22 cellular contexts compared by ENCODE assay signal in the genomic region with DNA sequence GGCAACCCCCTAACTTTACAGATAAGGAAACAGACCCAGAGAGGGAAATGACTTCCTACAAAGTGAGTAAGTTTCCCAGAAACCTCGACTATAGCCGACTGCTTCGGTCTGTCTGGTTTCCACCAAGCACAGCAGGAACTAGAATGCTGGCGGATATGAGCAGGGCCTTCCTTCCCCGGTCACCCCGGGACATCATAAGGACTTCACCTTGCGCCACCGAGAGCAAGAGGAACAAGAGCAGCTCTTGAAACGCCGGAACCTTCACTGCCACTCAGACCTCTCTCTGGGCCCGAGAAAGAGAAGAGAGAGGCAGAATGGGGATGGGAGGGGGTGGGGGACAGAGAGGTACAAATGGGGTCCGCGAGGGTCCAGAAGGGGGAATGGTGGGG. TPM values are rescaled to one million over a fixed set of nuclear protein-coding genes. Genes with fewer than 3 reads are reported as not detected.
A peak's percentile ranks its signal among the peaks of the same experiment; 100 is the strongest.
DNase-seq lines count a peak whose midpoint lies in the region; ATAC-seq and TF ChIP-seq lines count a peak whose summit lies in the region.
"Had no signal": no experiment of that assay in that cellular context is flagged by ENCODE, and none has a peak within 500 bp of the region (broad histone marks: within the 10 kb centered on the region; RNA-seq: fewer than 3 reads in every experiment).

No MANE protein-coding gene starts in this region.

- peaks cover 0 to 1% of the 10 kb centered on the region in 2 donors for H3K4me1 ChIP-seq in neuronal stem cell (ENCODE audit: control insufficient read depth in 2 of 2, insufficient read depth in 1 of 2, low read depth in 1 of 2, low read length in 2 of 2)

- no peak overlapping the region for H3K27ac ChIP-seq in neuronal stem cell (replicated peaks; ENCODE audit: low read length)
- H3K27ac ChIP-seq: 22Rv1, C4-2B, KMS-11 had no signal

- DNase-seq in DMS53 (lab: John Stamatoyannopoulos, UW) = peak; percentile 38
- DNase-seq in DMS53 treated with DMSO at 0.1 percent for 48 hours (lab: John Stamatoyannopoulos, UW; ENCODE audit: unreplicated experiment) = no peak
- no peak for DNase-seq in activated naive CD8-positive, alpha-beta T cell treated with anti-CD3 and anti-CD28 coated beads for 36 hours
- no peak for DNase-seq in activated naive CD8-positive, alpha-beta T cell treated with anti-CD3 and anti-CD28 coated beads, Interleukin-2, amount 50 U/mL, for 24 hours
- DNase-seq in neuronal stem cell (ENCODE audit: low spot score) = no peak
- no peak for DNase-seq in CD14-positive monocyte (ENCODE audit: low spot score)
- no peak for DNase-seq in SW 1271 (lab: John Stamatoyannopoulos, UW)
- DNase-seq: DMS153, EL, GDM1, NCI-H1048, NCI-H1694, NCI-H2029 treated with DMSO at 0.1 percent for 48 hours, NCI-H446 treated with DMSO at 0.1 percent for 48 hours, SK-N-SH had no signal

- no peak overlapping the region for H2AFZ ChIP-seq in neuronal stem cell (ENCODE audit: low read length)

- H2BK5ac ChIP-seq in neuronal stem cell (ENCODE audit: low read length) = peak overlapping the region; percentile 48

- peak overlapping the region; percentile 62 for H3K27ac Mint-ChIP-seq in activated naive CD8-positive, alpha-beta T cell treated with anti-CD3 and anti-CD28 coated beads for 36 hours
- no peak overlapping the region for H3K27ac Mint-ChIP-seq in activated naive CD8-positive, alpha-beta T cell treated with anti-CD3 and anti-CD28 coated beads, Interleukin-2, amount 50 U/mL, for 24 hours
- peak overlapping the region in 2 of 7 donors; percentile 10 to 54 for H3K27ac Mint-ChIP-seq in CD14-positive monocyte
- H3K27ac Mint-ChIP-seq: B cell, IgD-negative memory B cell had no signal

- ATAC-seq in activated naive CD8-positive, alpha-beta T cell treated with anti-CD3 and anti-CD28 coated beads, Interleukin-2, amount 50 U/mL, for 24 hours = no peak
- ATAC-seq in GM21360 (IDR thresholded peaks at IDR 0.05; ENCODE audit: unreplicated experiment) = no peak
- ATAC-seq: GM12878 had no signal

- no peak overlapping the region for H3K9ac ChIP-seq in neuronal stem cell (ENCODE audit: low read depth, low read length, poor library complexity)
- H3K9ac ChIP-seq: KMS-11, SK-N-SH had no signal

- no peak overlapping the region for H2BK15ac ChIP-seq in neuronal stem cell (ENCODE audit: low read length)

- no peak overlapping the region for H3K4me3 Mint-ChIP-seq in activated naive CD8-positive, alpha-beta T cell treated with anti-CD3 and anti-CD28 coated beads for 36 hours
- no peak overlapping the region for H3K4me3 Mint-ChIP-seq in activated naive CD8-positive, alpha-beta T cell treated with anti-CD3 and anti-CD28 coated beads, Interleukin-2, amount 50 U/mL, for 24 hours
- H3K4me3 Mint-ChIP-seq in CD14-positive monocyte = no peak overlapping the region
- H3K4me3 Mint-ChIP-seq: B cell had no signal

- H3K23ac ChIP-seq in neuronal stem cell (ENCODE audit: low read depth, low read length, poor library complexity) = no peak overlapping the region

- no peak overlapping the region for H3K18ac ChIP-seq in neuronal stem cell (ENCODE audit: low read length)

- peaks cover 34 to 66% of the 10 kb centered on the region in 2 donors for H3K36me3 ChIP-seq in neuronal stem cell (replicated peaks in 1 of 2; ENCODE audit: control insufficient read depth in 2 of 2, insufficient read depth in 2 of 2, low read length in 2 of 2)

- intact Hi-C loops in CD14-positive monocyte (cut with micrococcal nuclease) = no loop called here

- H3K4me3 ChIP-seq in neuronal stem cell (ENCODE audit: low read length in 2 of 2) = no peak overlapping the region
- H3K4me3 ChIP-seq: GM12878 had no signal

- no peak overlapping the region for H2AK5ac ChIP-seq in neuronal stem cell (ENCODE audit: low read depth, low read length)

- no peaks in the 10 kb centered on the region for H3K9me3 Mint-ChIP-seq in activated naive CD8-positive, alpha-beta T cell treated with anti-CD3 and anti-CD28 coated beads for 36 hours
- no peaks in the 10 kb centered on the region for H3K9me3 Mint-ChIP-seq in activated naive CD8-positive, alpha-beta T cell treated with anti-CD3 and anti-CD28 coated beads, Interleukin-2, amount 50 U/mL, for 24 hours
- no peaks in the 10 kb centered on the region for H3K9me3 Mint-ChIP-seq in CD14-positive monocyte
- H3K9me3 Mint-ChIP-seq: IgD-negative memory B cell had no signal

- H3K36me3 Mint-ChIP-seq in activated naive CD8-positive, alpha-beta T cell treated with anti-CD3 and anti-CD28 coated beads for 36 hours = peaks cover 13% of the 10 kb centered on the region
- peaks cover 29% of the 10 kb centered on the region for H3K36me3 Mint-ChIP-seq in activated naive CD8-positive, alpha-beta T cell treated with anti-CD3 and anti-CD28 coated beads, Interleukin-2, amount 50 U/mL, for 24 hours (ENCODE audit: low read depth)
- H3K36me3 Mint-ChIP-seq in CD14-positive monocyte = peaks cover 77 to 93% of the 10 kb centered on the region in 2 donors
- H3K36me3 Mint-ChIP-seq: IgD-negative memory B cell had no signal

- peaks cover 5% of the 10 kb centered on the region for H3K4me1 Mint-ChIP-seq in activated naive CD8-positive, alpha-beta T cell treated with anti-CD3 and anti-CD28 coated beads for 36 hours
- H3K4me1 Mint-ChIP-seq in activated naive CD8-positive, alpha-beta T cell treated with anti-CD3 and anti-CD28 coated beads, Interleukin-2, amount 50 U/mL, for 24 hours = peaks cover 4% of the 10 kb centered on the region
- no peaks in the 10 kb centered on the region for H3K4me1 Mint-ChIP-seq in CD14-positive monocyte
- H3K4me1 Mint-ChIP-seq: B cell, IgD-negative memory B cell had no signal

- WGBS in neuronal stem cell (ENCODE audit: extremely low coverage in 2 of 2, insufficient read length in 2 of 2, insufficient replicate concordance in 1 of 2), 2 donors = no CpG with 5 or more reads among the region's 13 CpGs

- no peaks in the 10 kb centered on the region for H3K27me3 ChIP-seq in neuronal stem cell (ENCODE audit: control insufficient read depth in 3 of 3, insufficient read depth in 3 of 3, low read depth in 1 of 3, low read length in 3 of 3)

- no peak for TF ChIP-seq CTCF in CD14-positive monocyte (IDR thresholded peaks at IDR 0.05)

- H3K4me2 ChIP-seq in neuronal stem cell (ENCODE audit: insufficient read depth, low read length, poor library complexity, severe bottlenecking) = no peak overlapping the region
- H3K4me2 ChIP-seq: KMS-11, SK-N-SH had no signal

- H3K14ac ChIP-seq in neuronal stem cell (ENCODE audit: low read length) = no peak overlapping the region

- H2BK12ac ChIP-seq in neuronal stem cell (ENCODE audit: low read length) = no peak overlapping the region

- no peak overlapping the region for H4K8ac ChIP-seq in neuronal stem cell (ENCODE audit: low read depth, low read length)

- H2BK120ac ChIP-seq in neuronal stem cell (ENCODE audit: low read depth, low read length) = no peak overlapping the region

- peaks cover 1% of the 10 kb centered on the region for H3K79me1 ChIP-seq in neuronal stem cell (ENCODE audit: low read depth, low read length)

- H4K91ac ChIP-seq in neuronal stem cell (ENCODE audit: low read depth, low read length, poor library complexity) = no peak overlapping the region

- no peaks in the 10 kb centered on the region for H3K9me3 ChIP-seq in neuronal stem cell (replicated peaks in 1 of 2; ENCODE audit: control insufficient read depth in 2 of 2, insufficient read depth in 1 of 2, low read depth in 1 of 2, low read length in 2 of 2)
- H3K9me3 ChIP-seq: SK-N-SH had no signal

- H3K27me3 Mint-ChIP-seq in activated naive CD8-positive, alpha-beta T cell treated with anti-CD3 and anti-CD28 coated beads for 36 hours = no peaks in the 10 kb centered on the region
- H3K27me3 Mint-ChIP-seq in activated naive CD8-positive, alpha-beta T cell treated with anti-CD3 and anti-CD28 coated beads, Interleukin-2, amount 50 U/mL, for 24 hours = no peaks in the 10 kb centered on the region
- peaks cover 0 to 1% (median 0%) of the 10 kb centered on the region in 3 donors for H3K27me3 Mint-ChIP-seq in CD14-positive monocyte (ENCODE audit: low read depth in 3 of 3)
- H3K27me3 Mint-ChIP-seq: B cell, IgD-negative memory B cell had no signal

- H3K4ac ChIP-seq in neuronal stem cell (ENCODE audit: low read length) = no peak overlapping the region

RNA-seq across cellular contexts. Expression of a gene that starts 29.4 kb away (rescaled TPM):
- total RNA-seq in activated naive CD8-positive, alpha-beta T cell treated with anti-CD3 and anti-CD28 coated beads for 36 hours = 10 to 100 TPM; 14.0 to 14.4 TPM
- polyA plus RNA-seq in neuronal stem cell (2013, experiment 1 of 2) = 0.70 TPM
- polyA plus RNA-seq in neuronal stem cell (2013, experiment 2 of 2) = 0.61 TPM
- under 1 TPM in 1 of 2 donors, not detected in 1; 0.05 TPM for polyA plus RNA-seq in CD14-positive monocyte
